In genomic region chr14:105090493-105091334, GRCh38 we compare ENCODE assay signal across 8 cellular contexts. TPM values are rescaled to one million over a fixed set of nuclear protein-coding genes. Genes with fewer than 3 reads are reported as not detected.
DNase-seq lines count a peak whose midpoint lies in the region; ATAC-seq, FAIRE-seq and TF ChIP-seq lines count a peak whose summit lies in the region.

No MANE protein-coding gene starts in this region.

- ATAC-seq in HG03354 (IDR thresholded peaks at IDR 0.05; ENCODE audit: poor library complexity, severe bottlenecking, unreplicated experiment) (peak; percentile 45), HepG2 (peak; percentile 77), HG02870 (IDR thresholded peaks at IDR 0.05; ENCODE audit: unreplicated experiment) (no peak)

- CTCF ChIA-PET in HepG2 (lab: Yijun Ruan, JAX; ENCODE audit: low intra/inter-chr PET ratio, low total read pairs), result no interaction called here

- no TSS peak for BruUV-seq in HepG2 (replicated peaks; lab: Mats Ljungman, UMichigan)

- H3K4me3 ChIP-seq in HepG2 (replicated peaks in 1 of 3; ENCODE audit: insufficient read depth in 1 of 3, low read depth in 2 of 3, low read length in 3 of 3), result peak overlapping the region in 1 of 3 experiments; percentile 63; a peak in 1 of 6 replicates

- FAIRE-seq in HepG2 (lab: Jason Lieb, UNC), result peak; percentile 84

- H3K27ac ChIP-seq in HepG2 (ENCODE audit: extremely low read length, insufficient read depth, low read length), result no peak overlapping the region

- no peaks in the 10 kb centered on the region for H3K9me3 ChIP-seq in HepG2 (ENCODE audit: low read length)

- POLR2A ChIA-PET in HepG2 (lab: Yijun Ruan, JAX), result no interaction called here

- in situ Hi-C loops in HepG2 (cut with HindIII; ENCODE audit: extremely low pct_ligation_motif_present, low pct_unique_long_range_greater_than_20kb), result loop anchor here (10.0 kb wide), 1 partner anchor 54 kb away; no protein-coding TSS in a partner anchor

- H3K79me2 ChIP-seq in HepG2 (ENCODE audit: insufficient read depth, low read length), result no peaks in the 10 kb centered on the region

- intact Hi-C loops in HepG2 (cut with micrococcal nuclease; ENCODE audit: unreplicated experiment), result loop anchor here (5.0 kb wide), 1 partner anchor 97 kb away; no protein-coding TSS in a partner anchor

- no peak overlapping the region for H3K9ac ChIP-seq in HepG2 (ENCODE audit: insufficient read depth, low read depth, low read length)

- peaks cover 5% of the 10 kb centered on the region; the same call in 1 of the 2 replicates for H4K20me1 ChIP-seq in HepG2 (ENCODE audit: insufficient read depth, low read length)

- peaks cover 13 to 44% of the 10 kb centered on the region in 2 experiments; a peak in 4 of 5 replicates for H3K27me3 ChIP-seq in HepG2 (ENCODE audit: control insufficient read depth in 1 of 2, insufficient read depth in 2 of 2, low read length in 2 of 2)

- 0% methylated on average over 4 of the region's 12 CpGs for WGBS in HepG2 (ENCODE audit: low lambda C conversion rate)

- TF ChIP-seq EP300 in HepG2 (IDR thresholded peaks at IDR 0.05; ENCODE audit: low read depth in 2 of 2, low read length in 2 of 2), result no peak
- TF ChIP-seq EP300 in HepG2 (CRISPR knock-in tag; IDR thresholded peaks at IDR 0.05; ENCODE audit: borderline replicate concordance), result no peak

- H2AFZ ChIP-seq in HepG2 (ENCODE audit: low read length), result no peak overlapping the region

- DNase-seq in DMS53 (lab: John Stamatoyannopoulos, UW) (peak; percentile 90), NCI-H69 (lab: John Stamatoyannopoulos, UW) (peak; percentile 88), dedifferentiated amniotic fluid mesenchymal stem cell (ENCODE audit: extremely low spot score) (peak; percentile 65), HepG2 (ENCODE audit: low spot score) (peak; percentile 79)
- DNase-seq in activated CD4-positive, alpha-beta T cell treated with anti-CD3 and anti-CD28 coated beads, Interleukin-2, amount 50 U/mL, for 4 hours, result peak; percentile 80 to 86
- peak; percentile 88 for DNase-seq in stimulated activated CD4-positive, alpha-beta T cell treated with anti-CD3 and anti-CD28 coated beads, Interleukin-4, amount 100 ng/mL, for 24 hours

- TF ChIP-seq CTCF in HepG2 (CRISPR knock-in tag; IDR thresholded peaks at IDR 0.05), result peak; percentile 97

- H3K4me1 ChIP-seq in HepG2 (ENCODE audit: insufficient read depth, low read length), result peaks cover 57% of the 10 kb centered on the region

- TF ChIP-seq POLR2A in HepG2 (IDR thresholded peaks at IDR 0.05; ENCODE audit: insufficient read depth in 1 of 2, low read depth in 2 of 2, low read length in 2 of 2), result no peak

- no peaks in the 10 kb centered on the region for H3K36me3 ChIP-seq in HepG2 (replicated peaks in 1 of 2; ENCODE audit: control insufficient read depth in 1 of 2, insufficient read depth in 2 of 2, low read length in 2 of 2)

- H3K4me2 ChIP-seq in HepG2 (ENCODE audit: low read depth, low read length), result peak overlapping the region; percentile 62; the same call in 1 of the 2 replicates

- TF ChIP-seq RAD21 in HepG2 (CRISPR knock-in tag; IDR thresholded peaks at IDR 0.05), result peak; percentile 65

TF ChIP-seq in HepG2, 621 proteins besides CTCF, POLR2A, EP300 and RAD21 (continues in another document):
- TF ChIP-seq ZBTB1 (CRISPR knock-in tag; IDR thresholded peaks at IDR 0.05; ENCODE audit: borderline replicate concordance) (no peak), SP1 (IDR thresholded peaks at IDR 0.05) (no peak), SP1 (CRISPR knock-in tag; IDR thresholded peaks at IDR 0.05) (peak; percentile 76), RERE (CRISPR knock-in tag; IDR thresholded peaks at IDR 0.05; ENCODE audit: low read depth) (no peak), ZBTB26 (CRISPR knock-in tag; IDR thresholded peaks at IDR 0.05; ENCODE audit: borderline replicate concordance) (no peak), NR2F6 (IDR thresholded peaks at IDR 0.05) (0 out of 2 replicates have a peak, but pooled peaks have one; percentile 10), NR2F6 (CRISPR knock-in tag; IDR thresholded peaks at IDR 0.05) (peak; percentile 77; the same call in 1 of the 2 replicates), FOSL2 (CRISPR knock-in tag; IDR thresholded peaks at IDR 0.05) (peak; percentile 23; the same call in 1 of the 2 replicates), MTF2 (CRISPR knock-in tag; IDR thresholded peaks at IDR 0.05; ENCODE audit: borderline replicate concordance) (0 out of 2 replicates have a peak, but pooled peaks have one; percentile 25), PHF5A (CRISPR knock-in tag; IDR thresholded peaks at IDR 0.05; ENCODE audit: low read depth, unreplicated experiment) (no peak), SALL1 (CRISPR knock-in tag; IDR thresholded peaks at IDR 0.05) (peak; percentile 20; the same call in 1 of the 2 replicates), ZNF530 (CRISPR knock-in tag; IDR thresholded peaks at IDR 0.05; ENCODE audit: low read depth) (no peak), HNRNPL (IDR thresholded peaks at IDR 0.05; ENCODE audit: low read depth, low read length) (0 out of 2 replicates have a peak, but pooled peaks have one; percentile 35)

RNA-seq across cellular contexts. Expression of gene GPR132, which starts 25.5 kb away (rescaled TPM):
- total RNA-seq in HepG2 (2016; rRNA removed; fragmentation: Illumina TruSeq; extraction: Trizol), result not detected in 2 replicates
- not detected in 2 replicates for total RNA-seq in HepG2 (2016; cell fraction: cytosol; rRNA removed; fragmentation: Illumina TruSeq; extraction: Trizol; ENCODE audit: low read depth)
- total RNA-seq in HepG2 (2016; cell fraction: insoluble cytoplasmic fraction; rRNA removed; fragmentation: Illumina TruSeq; extraction: Trizol), result not detected in 2 replicates
- total RNA-seq in HepG2 (2016; cell fraction: membrane; rRNA removed; fragmentation: Illumina TruSeq; extraction: Trizol), result not detected in 2 replicates
- total RNA-seq in HepG2 (2016; cell fraction: nucleus; rRNA removed; fragmentation: Illumina TruSeq; extraction: Trizol), result not detected in 2 replicates
- polyA plus RNA-seq in HepG2 (2011; rRNA removed), result not detected in 2 replicates
- polyA plus RNA-seq in HepG2 (2011; cell fraction: cytosol; rRNA removed), result not detected in 2 replicates
- 0.05 TPM in 1 of 2 replicates, not detected in the other for polyA plus RNA-seq in HepG2 (2011; cell fraction: nucleus; rRNA removed)
- polyA plus RNA-seq in HepG2 (2012), result not detected in 2 replicates
- not detected in 2 replicates for polyA plus RNA-seq in HepG2 (2016; cell fraction: cytosol; fragmentation: Illumina TruSeq; extraction: Trizol; ENCODE audit: low read depth)
- not detected in 2 replicates for polyA plus RNA-seq in HepG2 (2016; cell fraction: insoluble cytoplasmic fraction; fragmentation: Illumina TruSeq; extraction: Trizol; ENCODE audit: low read depth)
- polyA plus RNA-seq in HepG2 (2016; cell fraction: membrane; fragmentation: Illumina TruSeq; extraction: Trizol; ENCODE audit: low read depth), result not detected in 2 replicates
- not detected in 2 replicates for polyA plus RNA-seq in HepG2 (2016; cell fraction: nucleus; fragmentation: Illumina TruSeq; extraction: Trizol; ENCODE audit: insufficient read depth, low read depth)
- 0.09 TPM in 1 of 2 replicates, not detected in the other for polyA minus RNA-seq in HepG2 (2011; rRNA and poly(A)+ RNA removed; ENCODE audit: low replicate concordance)
- polyA minus RNA-seq in HepG2 (2011; cell fraction: cytosol; rRNA and poly(A)+ RNA removed), result not detected in 2 replicates
- polyA minus RNA-seq in HepG2 (2011; cell fraction: nucleus; rRNA and poly(A)+ RNA removed), result not detected in 2 replicates
